ENCODE assay signal across 15 cellular contexts in genomic region chr12:32777159-32777558, GRCh38.
"Had no signal": no experiment of that assay in that cellular context is flagged by ENCODE, and none has a peak within 500 bp of the region (broad histone marks: within the 10 kb centered on the region; RNA-seq: fewer than 3 reads in every experiment).

No MANE protein-coding gene starts in this region.

- H3K4me3 ChIP-seq: cardiac muscle cell, left ventricle myocardium inferior, mucosa of descending colon, pancreas had no signal

- H3K4me3 Mint-ChIP-seq: activated B cell treated with CpG ODN at 0.5 μM for 24 hours; activated CD8-positive, alpha-beta T cell treated with anti-CD3 and anti-CD28 coated beads for 36 hours; activated T-cell treated with anti-CD3 and anti-CD28 coated beads, Interleukin-2, amount 50 U/mL, for 4 hours; naive thymus-derived CD4-positive, alpha-beta T cell had no signal

- H3K9me3 ChIP-seq: left ventricle myocardium inferior, mucosa of descending colon, pancreas had no signal

- H3K9me3 Mint-ChIP-seq: activated B cell treated with CpG ODN at 0.5 μM for 24 hours; activated CD8-positive, alpha-beta T cell treated with anti-CD3 and anti-CD28 coated beads for 36 hours; activated T-cell treated with anti-CD3 and anti-CD28 coated beads, Interleukin-2, amount 50 U/mL, for 4 hours; naive thymus-derived CD4-positive, alpha-beta T cell had no signal

- H3K36me3 ChIP-seq: cardiac muscle cell, left ventricle myocardium inferior, pancreas had no signal

- H3K36me3 Mint-ChIP-seq: naive thymus-derived CD4-positive, alpha-beta T cell had no signal

- H3K4me1 ChIP-seq: left ventricle myocardium inferior, pancreas had no signal

- ATAC-seq: activated CD8-positive, alpha-beta T cell treated with anti-CD3 and anti-CD28 coated beads for 36 hours; activated T-cell treated with anti-CD3 and anti-CD28 coated beads, Interleukin-2, amount 50 U/mL, for 4 hours; esophagus mucosa; naive thymus-derived CD4-positive, alpha-beta T cell; pancreas had no signal

- H3K27ac Mint-ChIP-seq: activated B cell treated with CpG ODN at 0.5 μM for 24 hours; activated CD8-positive, alpha-beta T cell treated with anti-CD3 and anti-CD28 coated beads for 36 hours; naive thymus-derived CD4-positive, alpha-beta T cell had no signal

- H3K27ac ChIP-seq: cardiac muscle cell, left ventricle myocardium inferior, pancreas had no signal

- H3K4me1 Mint-ChIP-seq: activated B cell treated with CpG ODN at 0.5 μM for 24 hours; naive thymus-derived CD4-positive, alpha-beta T cell had no signal

- DNase-seq: activated B cell treated with CpG ODN at 0.5 μM for 24 hours; activated CD4-positive, alpha-beta T cell treated with anti-CD3 and anti-CD28 coated beads for 48 hours; activated CD8-positive, alpha-beta T cell treated with anti-CD3 and anti-CD28 coated beads for 36 hours; activated effector memory CD4-positive, alpha-beta T cell treated with Interleukin-2 at 50 U/mL for 16 hours; activated naive CD4-positive, alpha-beta T cell treated with anti-CD3 and anti-CD28 coated beads, Interleukin-2, amount 50 U/mL, for 16 hours; activated T-cell treated with anti-CD3 and anti-CD28 coated beads, Interleukin-2, amount 50 U/mL, for 4 hours; hippocampal formation; left ventricle myocardium inferior; mucosa of descending colon; naive thymus-derived CD4-positive, alpha-beta T cell; pancreas; stimulated activated CD4-positive, alpha-beta T cell treated with anti-CD3 and anti-CD28 coated beads, Interleukin-12 subunit alpha, Interleukin-12 subunit beta, amount 100 ng/mL, for 4 hours; stimulated activated CD4-positive, alpha-beta T cell treated with anti-CD3 and anti-CD28 coated beads, Interleukin-2, amount 100 ng/mL, for 24 hours had no signal

- H3K27me3 ChIP-seq: cardiac muscle cell, pancreas had no signal
